12 cellular contexts compared by ENCODE assay signal in the genomic region with DNA sequence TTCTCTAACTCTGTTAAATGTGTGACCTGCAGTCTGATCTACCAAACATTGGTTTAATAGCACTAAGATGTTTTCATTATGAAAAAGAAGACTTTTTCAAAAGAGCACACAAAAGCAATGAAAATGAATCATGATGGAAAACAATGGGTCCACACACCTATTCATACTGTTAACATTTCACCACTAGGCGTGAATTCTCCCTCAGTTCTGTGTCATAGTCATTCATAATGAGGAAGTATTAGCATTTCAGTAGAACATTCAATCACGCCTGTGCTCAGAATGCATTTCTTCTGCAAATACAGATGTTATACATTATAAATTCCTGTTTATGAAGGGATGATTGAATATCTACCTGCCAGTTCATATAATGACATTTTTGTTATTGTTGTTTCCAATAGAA. TPM values are rescaled to one million over a fixed set of nuclear protein-coding genes. Genes with fewer than 3 reads are reported as not detected.
DNase-seq lines count a peak whose midpoint lies in the region; ATAC-seq and TF ChIP-seq lines count a peak whose summit lies in the region.
"Had no signal": no experiment of that assay in that cellular context is flagged by ENCODE, and none has a peak within 500 bp of the region (broad histone marks: within the 10 kb centered on the region; RNA-seq: fewer than 3 reads in every experiment).

No MANE protein-coding gene starts in this region.

- H3K9me3 ChIP-seq in HUES64 (ENCODE audit: insufficient read depth, low read depth, low read length) (no peaks in the 10 kb centered on the region), right cardiac atrium (ENCODE audit: control insufficient read depth, low read length) (no peaks in the 10 kb centered on the region)
- H3K9me3 ChIP-seq: ascending aorta, SJCRH30 had no signal

- H3K27ac Mint-ChIP-seq in memory B cell, result no peak overlapping the region

- 23% methylated on average over 2 of the region's 2 CpGs for WGBS in HUES64
- WGBS in right cardiac atrium, result 91% methylated on average over 2 of the region's 2 CpGs

- H3K4me3 Mint-ChIP-seq in memory B cell, result no peak overlapping the region
- H3K4me3 Mint-ChIP-seq: natural killer cell treated with Interleukin-12 subunit alpha and Interleukin-12 subunit beta and Interleukin-15 and Interleukin-18, amount 100 ng/mL, for 72 hours had no signal

- H3K4me1 ChIP-seq in HUES64 (ENCODE audit: insufficient read depth, low read length) (peaks cover 54% of the 10 kb centered on the region), right cardiac atrium (ENCODE audit: control insufficient read depth, insufficient read depth, low read length) (peaks cover under 1% of the 10 kb centered on the region)
- H3K4me1 ChIP-seq: SJCRH30 had no signal

- H3K27me3 ChIP-seq in HUES64 (ENCODE audit: insufficient read depth, low read length) (no peaks in the 10 kb centered on the region), right cardiac atrium (ENCODE audit: control insufficient read depth, insufficient read depth) (no peaks in the 10 kb centered on the region)
- H3K27me3 ChIP-seq: ascending aorta, SJCRH30 had no signal

- peaks cover 3% of the 10 kb centered on the region for H3K27me3 Mint-ChIP-seq in memory B cell
- H3K27me3 Mint-ChIP-seq: natural killer cell treated with Interleukin-12 subunit alpha and Interleukin-12 subunit beta and Interleukin-15 and Interleukin-18, amount 100 ng/mL, for 72 hours had no signal

- intact Hi-C loops in right cardiac atrium (cut with DNase I), result no loop called here

- H3K27ac ChIP-seq in HUES64 (ENCODE audit: low read depth, low read length) (peak overlapping the region; percentile 12; the same call in 1 of the 2 replicates), VCaP (peak overlapping the region; percentile 89; the same call in 1 of the 2 replicates), right cardiac atrium (ENCODE audit: low read length) (no peak overlapping the region)
- H3K27ac ChIP-seq: ascending aorta, SJCRH30 had no signal

- DNase-seq in memory B cell (ENCODE audit: low spot score in 2 of 2) (no peak), GM03348 (ENCODE audit: low spot score) (no peak), right cardiac atrium (no peak)
- no peak for DNase-seq in NK-92 treated with Interleukin-12 subunit alpha and Interleukin-12 subunit beta, amount 100 ng/mL, for 24 hours (lab: John Stamatoyannopoulos, UW)
- DNase-seq: DMS79, SJCRH30 had no signal

- peaks cover 4% of the 10 kb centered on the region for H3K36me3 Mint-ChIP-seq in memory B cell

- no peaks in the 10 kb centered on the region for H3K36me3 ChIP-seq in HUES64 (ENCODE audit: insufficient read depth, low read length)
- H3K36me3 ChIP-seq: ascending aorta, SJCRH30 had no signal

- TF ChIP-seq CTCF in VCaP (conservative IDR thresholded peaks at IDR 0.05), result no peak

- no peak overlapping the region for H3K9ac ChIP-seq in HUES64 (ENCODE audit: low read depth, low read length)

- ATAC-seq in GM18867 (IDR thresholded peaks at IDR 0.05; ENCODE audit: unreplicated experiment) (peak; percentile 55), memory B cell (ENCODE audit: low read depth) (peak; percentile 48), HG03469 (IDR thresholded peaks at IDR 0.05; ENCODE audit: unreplicated experiment) (no peak), right cardiac atrium (no peak)

- no peak overlapping the region for H3K4me3 ChIP-seq in HUES64 (ENCODE audit: low read length)
- H3K4me3 ChIP-seq in right cardiac atrium (ENCODE audit: low read length), result no peak overlapping the region
- H3K4me3 ChIP-seq: ascending aorta, SJCRH30 had no signal

- H3K4me1 Mint-ChIP-seq in memory B cell, result no peaks in the 10 kb centered on the region

- H3K9me3 Mint-ChIP-seq in memory B cell, result peaks cover 2% of the 10 kb centered on the region
- H3K9me3 Mint-ChIP-seq: natural killer cell treated with Interleukin-12 subunit alpha and Interleukin-12 subunit beta and Interleukin-15 and Interleukin-18, amount 100 ng/mL, for 72 hours had no signal

RNA-seq across cellular contexts. Expression of a gene that starts 35.9 kb away (rescaled TPM):
- 9.5 TPM for polyA plus RNA-seq in HUES64 (2013, experiment 1 of 2)
- 9.3 TPM for polyA plus RNA-seq in HUES64 (2013, experiment 2 of 2)
- 10 to 100 TPM; 40.7 to 42.5 (median 41.1) TPM for total RNA-seq in right cardiac atrium
- polyA plus RNA-seq in right cardiac atrium, result 25.0 TPM

Comparison
In these comparisons a context has a peak if more than half of its experiments do, and no peak if none do; other contexts are left out.
1. ATAC-seq: peak in GM18867 (single experiment) and memory B cell (single experiment); none in HG03469 (single experiment) and right cardiac atrium (0 of 2).